In genomic region chr1:42133809-42134526, GRCh38 we compare ENCODE assay signal across 2 cellular contexts.
TF ChIP-seq lines count a peak whose summit lies in the region.

No MANE protein-coding gene starts in this region.

TF ChIP-seq in HepG2, 621 proteins besides CTCF, POLR2A, EP300 and RAD21:
- TF ChIP-seq GTF2F1 (IDR thresholded peaks at IDR 0.05; ENCODE audit: low read length) (no peak), ZBTB40 (IDR thresholded peaks at IDR 0.05) (no peak), ZBTB40 (CRISPR knock-in tag; IDR thresholded peaks at IDR 0.05) (peak; percentile 88)

TF ChIP-seq in H1, 55 proteins besides CTCF, POLR2A, EP300 and RAD21:
- TF ChIP-seq CEBPB (IDR thresholded peaks at IDR 0.05; ENCODE audit: low read depth, low read length) (no peak), HDAC6 (IDR thresholded peaks at IDR 0.05; ENCODE audit: low read depth, low read length) (no peak), CREB1 (IDR thresholded peaks at IDR 0.05) (no peak), ZNF274 (IDR thresholded peaks at IDR 0.05; ENCODE audit: borderline replicate concordance, extremely low read depth, low read length) (no peak), MAX (IDR thresholded peaks at IDR 0.05) (no peak), SP2 (IDR thresholded peaks at IDR 0.05; ENCODE audit: low read length) (no peak), YY1 (IDR thresholded peaks at IDR 0.05; ENCODE audit: low read depth, low read length) (no peak), POU5F1 (IDR thresholded peaks at IDR 0.05; ENCODE audit: low read depth, low read length) (no peak), EZH2 (IDR thresholded peaks at IDR 0.05; ENCODE audit: low read depth, low read length, severe bottlenecking) (no peak), CHD2 (IDR thresholded peaks at IDR 0.05; ENCODE audit: low read length) (no peak), NRF1 (IDR thresholded peaks at IDR 0.05; ENCODE audit: low read depth, low read length) (no peak), POLR2AphosphoS5 (IDR thresholded peaks at IDR 0.05; ENCODE audit: low read depth, low read length) (no peak), FOSL1 (IDR thresholded peaks at IDR 0.05; ENCODE audit: insufficient read depth, low read depth, low read length) (no peak), BCL11A (IDR thresholded peaks at IDR 0.05; ENCODE audit: low read depth in 2 of 2, low read length in 2 of 2) (no peak), CTBP2 (IDR thresholded peaks at IDR 0.05; ENCODE audit: borderline replicate concordance, insufficient read depth, insufficient read length, low read length) (no peak), CHD1 (IDR thresholded peaks at IDR 0.05; ENCODE audit: low read depth, low read length) (no peak), PHF8 (conservative IDR thresholded peaks at IDR 0.05; ENCODE audit: low read depth, low read length) (no peak)
